ENCODE assay signal across 8 cellular contexts in genomic region chr19:35931161-35931873, GRCh38. TPM values are rescaled to one million over a fixed set of nuclear protein-coding genes. Genes with fewer than 3 reads are reported as not detected.
DNase-seq lines count a peak whose midpoint lies in the region; ATAC-seq and TF ChIP-seq lines count a peak whose summit lies in the region.

No MANE protein-coding gene starts in this region.

- peak overlapping the region; percentile 94 for H3K27ac Mint-ChIP-seq in activated T-cell treated with anti-CD3 and anti-CD28 coated beads, Interleukin-2, amount 50 U/mL, for 24 hours

- H3K36me3 ChIP-seq in esophagus (ENCODE audit: control insufficient read depth in 2 of 2, insufficient read depth in 2 of 2, low read length in 1 of 2) = no peaks in the 10 kb centered on the region
- H3K36me3 ChIP-seq in muscle layer of colon (ENCODE audit: insufficient read depth, low read length) = no peaks in the 10 kb centered on the region

- H3K27ac ChIP-seq in esophagus (ENCODE audit: low read depth in 2 of 2, low read length in 1 of 2) (peak overlapping the region; percentile 50 to 59), muscle layer of colon (ENCODE audit: low read depth, low read length) (peak overlapping the region; percentile 35)

- no peaks in the 10 kb centered on the region for H3K36me3 Mint-ChIP-seq in activated T-cell treated with anti-CD3 and anti-CD28 coated beads, Interleukin-2, amount 50 U/mL, for 24 hours (ENCODE audit: low read depth)

- peak; percentile 92 for ATAC-seq in GM21576 (IDR thresholded peaks at IDR 0.05; ENCODE audit: unreplicated experiment)

- no peaks in the 10 kb centered on the region for H3K27me3 Mint-ChIP-seq in activated T-cell treated with anti-CD3 and anti-CD28 coated beads, Interleukin-2, amount 50 U/mL, for 24 hours

- WGBS in esophagus, 2 donors = 1% methylated on average over 42 to 47 of the region's 47 CpGs

- H3K4me3 Mint-ChIP-seq in activated T-cell treated with anti-CD3 and anti-CD28 coated beads, Interleukin-2, amount 50 U/mL, for 24 hours = peak overlapping the region; percentile 76

- peaks cover 33% of the 10 kb centered on the region for H3K4me1 Mint-ChIP-seq in activated T-cell treated with anti-CD3 and anti-CD28 coated beads, Interleukin-2, amount 50 U/mL, for 24 hours (ENCODE audit: low read depth)

- H3K4me3 ChIP-seq in esophagus (ENCODE audit: low read depth in 1 of 2, low read length in 2 of 2) = peak overlapping the region in 1 of 2 donors; percentile 26
- peak overlapping the region in 1 of 2 donors; percentile 51 for H3K4me3 ChIP-seq in muscle layer of colon (ENCODE audit: low read depth in 1 of 2, low read length in 2 of 2)

- H3K9ac ChIP-seq in muscle layer of colon (ENCODE audit: low read length) = no peak overlapping the region

- no peak for TF ChIP-seq EP300 in Ishikawa (IDR thresholded peaks at IDR 0.05; ENCODE audit: borderline replicate concordance)

- H3K9me3 ChIP-seq in esophagus (ENCODE audit: control insufficient read depth in 2 of 2, insufficient read depth in 1 of 2, low read depth in 1 of 2, low read length in 1 of 2) (no peaks in the 10 kb centered on the region), muscle layer of colon (ENCODE audit: low read length) (no peaks in the 10 kb centered on the region)

- H3K9me3 Mint-ChIP-seq in activated T-cell treated with anti-CD3 and anti-CD28 coated beads, Interleukin-2, amount 50 U/mL, for 24 hours = peaks cover 2% of the 10 kb centered on the region

- DNase-seq in DMS53 treated with DMSO at 0.1 percent for 48 hours (lab: John Stamatoyannopoulos, UW; ENCODE audit: unreplicated experiment) = peak; percentile 100
- peak; percentile 100 for DNase-seq in OCI-M2 (lab: John Stamatoyannopoulos, UW; ENCODE audit: unreplicated experiment)
- DNase-seq in activated T-cell treated with anti-CD3 and anti-CD28 coated beads, Interleukin-2, amount 50 U/mL, for 24 hours = peak; percentile 99
- peak; percentile 95 for DNase-seq in stimulated activated CD8-positive, alpha-beta memory T cell treated with anti-CD3 and anti-CD28 coated beads, Interleukin-7, amount 100 ng/mL, for 24 hours (ENCODE audit: low read depth)

- H3K4me1 ChIP-seq in esophagus (ENCODE audit: control insufficient read depth in 2 of 2, insufficient read depth in 2 of 2, low read length in 1 of 2) (peaks cover 0 to 5% of the 10 kb centered on the region in 2 donors), muscle layer of colon (ENCODE audit: insufficient read depth, low read length) (peaks cover 19% of the 10 kb centered on the region)

- TF ChIP-seq RAD21 in Ishikawa (IDR thresholded peaks at IDR 0.05; ENCODE audit: low read depth) = peak; percentile 100

- H3K27me3 ChIP-seq in esophagus (ENCODE audit: control insufficient read depth in 1 of 2, insufficient read depth in 2 of 2, low read length in 2 of 2) (no peaks in the 10 kb centered on the region), muscle layer of colon (ENCODE audit: control insufficient read depth in 1 of 2, insufficient read depth in 2 of 2, low read length in 2 of 2) (no peaks in the 10 kb centered on the region)

TF ChIP-seq in Ishikawa, 13 proteins besides CTCF, POLR2A, EP300 and RAD21:
- no peak; the same call in none of the 2 replicates for TF ChIP-seq USF1 (IDR thresholded peaks at IDR 0.05)
- no peak; the same call in 1 of the 2 replicates for TF ChIP-seq EGR1 (IDR thresholded peaks at IDR 0.05)
- TF ChIP-seq MAX (IDR thresholded peaks at IDR 0.05) = peak; percentile 86
- TF ChIP-seq CREB1 (IDR thresholded peaks at IDR 0.05; ENCODE audit: low read depth) = peak; percentile 24
- TF ChIP-seq TCF12 (IDR thresholded peaks at IDR 0.05; ENCODE audit: low read depth) = peak; percentile 32; the same call in 1 of the 2 replicates
- no peak for TF ChIP-seq CEBPB (IDR thresholded peaks at IDR 0.05)
- peak; percentile 79 for TF ChIP-seq NFIC (IDR thresholded peaks at IDR 0.05)
- TF ChIP-seq YY1 (IDR thresholded peaks at IDR 0.05; ENCODE audit: low read depth) = peak; percentile 84
- peak; percentile 70; the same call in 1 of the 2 replicates for TF ChIP-seq TAF1 (IDR thresholded peaks at IDR 0.05; ENCODE audit: low read depth)
- TF ChIP-seq FOXM1 (IDR thresholded peaks at IDR 0.05; ENCODE audit: borderline replicate concordance, low read depth) = no peak
- peak; percentile 67 for TF ChIP-seq TEAD4 (IDR thresholded peaks at IDR 0.05)
- TF ChIP-seq REST (IDR thresholded peaks at IDR 0.05; ENCODE audit: low read depth) = no peak

RNA-seq across cellular contexts. Expression of gene LRFN3, which starts 4.9 kb away (rescaled TPM):
- polyA plus RNA-seq in esophagus = 1 to 10 TPM; 4.9 to 5.0 TPM

RNA-seq across cellular contexts. Expression of gene TYROBP, which starts 23.2 kb away (rescaled TPM):
- 10 to 100 TPM; 16.7 to 26.8 TPM for polyA plus RNA-seq in esophagus

RNA-seq across cellular contexts. Expression of gene HCST, which starts 29.0 kb away (rescaled TPM):
- 1 to 10 TPM; 6.2 to 6.7 TPM for polyA plus RNA-seq in esophagus

RNA-seq across cellular contexts. Expression of gene NFKBID, which starts 31.0 kb away (rescaled TPM):
- polyA plus RNA-seq in esophagus = 1 to 10 TPM; 6.6 to 8.5 TPM
